ENCODE assay signal across 8 cellular contexts in the genomic region with DNA sequence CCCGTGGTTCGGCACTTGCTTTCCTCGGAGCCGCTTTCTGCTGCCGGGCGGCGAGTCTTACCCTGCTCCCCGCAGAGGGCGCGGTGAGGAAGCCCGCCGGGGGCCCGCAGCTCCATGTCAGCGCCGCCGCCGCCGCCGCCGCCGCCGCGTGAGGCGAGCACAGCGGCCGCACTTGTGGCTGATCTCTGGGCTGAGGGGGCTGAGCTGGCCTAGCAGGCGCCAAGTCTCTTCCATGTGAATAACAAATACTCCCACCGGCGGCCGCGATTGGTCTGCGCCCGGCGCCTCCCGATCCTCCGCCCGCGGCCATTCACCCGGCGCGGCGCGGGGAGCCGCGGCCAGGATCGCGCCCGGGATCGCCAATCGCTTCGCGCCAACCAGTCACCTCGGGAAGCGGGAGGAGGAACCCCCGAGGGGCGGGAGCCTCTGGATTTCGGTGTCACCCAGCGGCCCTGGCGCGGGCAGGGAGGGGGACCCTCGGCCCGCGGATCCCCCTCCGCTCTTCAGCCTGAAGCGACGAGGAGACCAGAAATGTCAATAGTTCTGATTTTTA. TPM values are rescaled to one million over a fixed set of nuclear protein-coding genes. Genes with fewer than 3 reads are reported as not detected.
DNase-seq lines count a peak whose midpoint lies in the region; ATAC-seq and TF ChIP-seq lines count a peak whose summit lies in the region.

Gene GRM8, minus strand, starts transcription at position 206 of the 553 bp plus-strand sequence.

- H3K4me3 ChIP-seq in kidney epithelial cell (ENCODE audit: low read depth, low read length): peak within 1 kb of the TSS; percentile 56
- peak within 1 kb of the TSS; percentile 71 for H3K4me3 ChIP-seq in smooth muscle cell

- H3K4me1 Mint-ChIP-seq in T-helper 2 cell treated with Interferon-gamma antibody and Interleukin-4, amounts not matched to agents 5 μg/mL and 100 μg/mL, for 36 hours (ENCODE audit: low read depth): peaks cover 9% of the 10 kb centered on the region
- peaks cover 19% of the 10 kb centered on the region for H3K4me1 Mint-ChIP-seq in central memory CD8-positive, alpha-beta T cell

- peak within 1 kb of the TSS; percentile 86 for H2AFZ ChIP-seq in smooth muscle cell (ENCODE audit: low read depth)

- POLR2A ChIA-PET in RWPE1 (lab: Yijun Ruan, JAX; ENCODE audit: low non-redundant PET): no interaction called here

- CTCF ChIA-PET in RWPE1 (lab: Yijun Ruan, JAX): interaction anchor here (0.6 to 1.9 kb wide), 3 partner anchors 37 to 553 kb away, joined by 4 to 6 read pairs (median 4); no protein-coding TSS in a partner anchor

- H3K9ac ChIP-seq in smooth muscle cell (ENCODE audit: low read depth): peak within 1 kb of the TSS; percentile 18

- H3K9me3 Mint-ChIP-seq in T-helper 2 cell treated with Interferon-gamma antibody and Interleukin-4, amounts not matched to agents 5 μg/mL and 100 μg/mL, for 36 hours: no peaks in the 10 kb centered on the region
- no peaks in the 10 kb centered on the region for H3K9me3 Mint-ChIP-seq in central memory CD8-positive, alpha-beta T cell

- peaks cover 4% of the 10 kb centered on the region for H3K4me1 ChIP-seq in smooth muscle cell (ENCODE audit: low read depth)

- no peaks in the 10 kb centered on the region for H4K20me1 ChIP-seq in smooth muscle cell (ENCODE audit: low read depth)

- peak within 1 kb of the TSS; percentile 82 for H3K4me3 Mint-ChIP-seq in T-helper 2 cell treated with Interferon-gamma antibody and Interleukin-4, amounts not matched to agents 5 μg/mL and 100 μg/mL, for 36 hours
- H3K4me3 Mint-ChIP-seq in central memory CD8-positive, alpha-beta T cell: peak within 1 kb of the TSS; percentile 82

- H3K79me2 ChIP-seq in smooth muscle cell (ENCODE audit: low read depth): no peaks in the 10 kb centered on the region

- TF ChIP-seq CTCF in RWPE1 (conservative IDR thresholded peaks at IDR 0.05; ENCODE audit: low read depth) (no peak), kidney epithelial cell (IDR thresholded peaks at IDR 0.05; ENCODE audit: insufficient read depth, low read length, poor library complexity, severe bottlenecking) (no peak), smooth muscle cell (IDR thresholded peaks at IDR 0.05; ENCODE audit: borderline replicate concordance, insufficient read depth, poor library complexity, severe bottlenecking) (peak; percentile 3)

- peaks cover 78% of the 10 kb centered on the region for H3K27me3 Mint-ChIP-seq in T-helper 2 cell treated with Interferon-gamma antibody and Interleukin-4, amounts not matched to agents 5 μg/mL and 100 μg/mL, for 36 hours (ENCODE audit: low read depth)
- peaks cover 88% of the 10 kb centered on the region for H3K27me3 Mint-ChIP-seq in central memory CD8-positive, alpha-beta T cell

- no peak for DNase-seq in T-helper 2 cell treated with Interferon-gamma antibody and Interleukin-4, amounts not matched to agents 5 μg/mL and 100 μg/mL, for 36 hours (ENCODE audit: low spot score)
- no peak for DNase-seq in T-helper 2 cell
- peak; percentile 53 for DNase-seq in HT1080 (ENCODE audit: low read depth)
- peak; percentile 36 for DNase-seq in RWPE1 (ENCODE audit: low spot score)
- no peak for DNase-seq in central memory CD8-positive, alpha-beta T cell (ENCODE audit: low spot score in 2 of 2)
- DNase-seq in kidney epithelial cell (ENCODE audit: low read depth): no peak
- DNase-seq in smooth muscle cell (lab: John Stamatoyannopoulos, UW; ENCODE audit: unreplicated experiment): no peak
- no peak for DNase-seq in NCI-H2107 treated with DMSO at 0.1 percent for 48 hours (lab: John Stamatoyannopoulos, UW; ENCODE audit: unreplicated experiment)

- H3K4me2 ChIP-seq in smooth muscle cell: peak within 1 kb of the TSS; percentile 88

- H3K9me3 ChIP-seq in smooth muscle cell (replicated peaks; ENCODE audit: low read depth): no peaks in the 10 kb centered on the region

- H3K27me3 ChIP-seq in kidney epithelial cell (ENCODE audit: control insufficient read depth, insufficient read depth, low read length): peaks cover 56% of the 10 kb centered on the region
- H3K27me3 ChIP-seq in smooth muscle cell (ENCODE audit: low read depth): peaks cover 86% of the 10 kb centered on the region

- no peaks in the 10 kb centered on the region for H3K36me3 Mint-ChIP-seq in T-helper 2 cell treated with Interferon-gamma antibody and Interleukin-4, amounts not matched to agents 5 μg/mL and 100 μg/mL, for 36 hours (ENCODE audit: low read depth)
- peaks cover 8% of the 10 kb centered on the region for H3K36me3 Mint-ChIP-seq in central memory CD8-positive, alpha-beta T cell (ENCODE audit: insufficient read depth)

- H3K36me3 ChIP-seq in kidney epithelial cell (ENCODE audit: control insufficient read depth, insufficient read depth, low read length) (no peaks in the 10 kb centered on the region), smooth muscle cell (ENCODE audit: low read depth) (no peaks in the 10 kb centered on the region)

- no peaks in the 10 kb centered on the region for H3F3A ChIP-seq in smooth muscle cell (ENCODE audit: low read depth)

- H3K27ac Mint-ChIP-seq in T-helper 2 cell treated with Interferon-gamma antibody and Interleukin-4, amounts not matched to agents 5 μg/mL and 100 μg/mL, for 36 hours: no peak within 1 kb of the TSS
- no peak within 1 kb of the TSS for H3K27ac Mint-ChIP-seq in central memory CD8-positive, alpha-beta T cell (ENCODE audit: low read depth)

- peak; percentile 23 for ATAC-seq in central memory CD8-positive, alpha-beta T cell (replicated peaks; ENCODE audit: extremely low read depth, poor library complexity, severe bottlenecking)

- 1% methylated on average over 34 of the region's 66 CpGs for WGBS in smooth muscle cell (ENCODE audit: low lambda C conversion rate)

- no peak within 1 kb of the TSS for H3K27ac ChIP-seq in RWPE1
- no peak within 1 kb of the TSS for H3K27ac ChIP-seq in smooth muscle cell (ENCODE audit: low read depth)

RNA-seq across cellular contexts. Expression of gene GRM8, which starts in this region (rescaled TPM):
- 0.07 and 0.27 TPM in 2 replicates for total RNA-seq in HT1080 (2014; rRNA removed; shearing (Covaris generic))
- 0.16 TPM in 1 of 2 replicates, not detected in the other for polyA plus RNA-seq in HT1080 (2015; cell fraction: cytosol; rRNA removed)
- not detected in 2 replicates for polyA plus RNA-seq in HT1080 (2015; cell fraction: nucleus; rRNA removed)
- 0.17 and 0.21 TPM in 2 replicates for total RNA-seq in kidney epithelial cell
- 20.5 and 31.3 TPM in 2 replicates for total RNA-seq in smooth muscle cell
- polyA plus RNA-seq in smooth muscle cell: 8.9 and 9.8 TPM in 2 replicates

Comparison
In these comparisons a context has a peak if more than half of its experiments do, and no peak if none do; other contexts are left out.
1. RNA of gene GRM8 (total RNA-seq): 20.5 to 31.3 TPM in smooth muscle cell; 0.07 to 0.27 TPM in HT1080 and 0.17 to 0.21 TPM in kidney epithelial cell; every median in the first group is over 10 times any median in the second.
2. Peak in DNase-seq in HT1080; RNA of the gene not detected or under 1 TPM.